ENCODE assay signal across 8 cellular contexts in genomic region chr12:6074979-6075585, GRCh38. TPM values are rescaled to one million over a fixed set of nuclear protein-coding genes. Genes with fewer than 3 reads are reported as not detected.
DNase-seq lines count a peak whose midpoint lies in the region; ATAC-seq and FAIRE-seq lines count a peak whose summit lies in the region.

No MANE protein-coding gene starts in this region.

- FAIRE-seq in HTR-8/SVneo (lab: Jason Lieb, UNC) = peak; percentile 9

- DNase-seq in HTR-8/SVneo (ENCODE audit: insufficient read length, low spot score) = no peak
- DNase-seq in activated T-cell treated with anti-CD3 and anti-CD28 coated beads, Interleukin-2, amount 50 U/mL, for 4 hours = no peak
- DNase-seq in islet precursor cell = peak; percentile 80
- peak; percentile 12 to 37 (median 20) for DNase-seq in stimulated activated CD4-positive, alpha-beta T cell treated with anti-CD3 and anti-CD28 coated beads, TNF-alpha, amount 100 ng/mL, for 48 hours (ENCODE audit: low read depth in 3 of 3)
- no peak for DNase-seq in hippocampal formation (lab: John Stamatoyannopoulos, UW)
- DNase-seq in ecto neural progenitor cell (ENCODE audit: low spot score) = no peak

- H3K9me3 Mint-ChIP-seq in activated T-cell treated with anti-CD3 and anti-CD28 coated beads, Interleukin-2, amount 50 U/mL, for 4 hours = no peaks in the 10 kb centered on the region

- peaks cover 32% of the 10 kb centered on the region for H3K27me3 Mint-ChIP-seq in activated T-cell treated with anti-CD3 and anti-CD28 coated beads, Interleukin-2, amount 50 U/mL, for 4 hours (ENCODE audit: low read depth)

- peak; percentile 81 to 95 for ATAC-seq in activated T-cell treated with anti-CD3 and anti-CD28 coated beads, Interleukin-2, amount 50 U/mL, for 4 hours
- ATAC-seq in GM21381 (IDR thresholded peaks at IDR 0.05; ENCODE audit: unreplicated experiment) = no peak
- ATAC-seq in HG03139 (IDR thresholded peaks at IDR 0.05; ENCODE audit: unreplicated experiment) = no peak

- peak overlapping the region; percentile 68 for H3K4me3 Mint-ChIP-seq in activated T-cell treated with anti-CD3 and anti-CD28 coated beads, Interleukin-2, amount 50 U/mL, for 4 hours

- peaks cover 30% of the 10 kb centered on the region for H3K4me1 Mint-ChIP-seq in activated T-cell treated with anti-CD3 and anti-CD28 coated beads, Interleukin-2, amount 50 U/mL, for 4 hours (ENCODE audit: low read depth)

- H3K36me3 Mint-ChIP-seq in activated T-cell treated with anti-CD3 and anti-CD28 coated beads, Interleukin-2, amount 50 U/mL, for 4 hours (ENCODE audit: insufficient read depth) = no peaks in the 10 kb centered on the region

RNA-seq across cellular contexts. Expression of gene VWF, which starts 49.4 kb away (rescaled TPM):
- total RNA-seq in activated T-cell treated with anti-CD3 and anti-CD28 coated beads, Interleukin-2, amount 50 U/mL, for 4 hours = under 1 TPM; 0.33 to 0.71 (median 0.58) TPM

Comparison
In these comparisons a context has a peak if more than half of its experiments do, and no peak if none do; other contexts are left out.
1. DNase-seq: peak in islet precursor cell (single experiment) and stimulated activated CD4-positive, alpha-beta T cell treated with anti-CD3 and anti-CD28 coated beads, TNF-alpha, amount 100 ng/mL, for 48 hours (3 of 3); none in HTR-8/SVneo (single experiment), activated T-cell treated with anti-CD3 and anti-CD28 coated beads, Interleukin-2, amount 50 U/mL, for 4 hours (single experiment), hippocampal formation (0 of 2) and ecto neural progenitor cell (single experiment).
2. ATAC-seq: peak in activated T-cell treated with anti-CD3 and anti-CD28 coated beads, Interleukin-2, amount 50 U/mL, for 4 hours (2 of 2); none in GM21381 (single experiment) and HG03139 (single experiment).